Comparison of ENCODE assay signal across 17 cellular contexts in the genomic region with DNA sequence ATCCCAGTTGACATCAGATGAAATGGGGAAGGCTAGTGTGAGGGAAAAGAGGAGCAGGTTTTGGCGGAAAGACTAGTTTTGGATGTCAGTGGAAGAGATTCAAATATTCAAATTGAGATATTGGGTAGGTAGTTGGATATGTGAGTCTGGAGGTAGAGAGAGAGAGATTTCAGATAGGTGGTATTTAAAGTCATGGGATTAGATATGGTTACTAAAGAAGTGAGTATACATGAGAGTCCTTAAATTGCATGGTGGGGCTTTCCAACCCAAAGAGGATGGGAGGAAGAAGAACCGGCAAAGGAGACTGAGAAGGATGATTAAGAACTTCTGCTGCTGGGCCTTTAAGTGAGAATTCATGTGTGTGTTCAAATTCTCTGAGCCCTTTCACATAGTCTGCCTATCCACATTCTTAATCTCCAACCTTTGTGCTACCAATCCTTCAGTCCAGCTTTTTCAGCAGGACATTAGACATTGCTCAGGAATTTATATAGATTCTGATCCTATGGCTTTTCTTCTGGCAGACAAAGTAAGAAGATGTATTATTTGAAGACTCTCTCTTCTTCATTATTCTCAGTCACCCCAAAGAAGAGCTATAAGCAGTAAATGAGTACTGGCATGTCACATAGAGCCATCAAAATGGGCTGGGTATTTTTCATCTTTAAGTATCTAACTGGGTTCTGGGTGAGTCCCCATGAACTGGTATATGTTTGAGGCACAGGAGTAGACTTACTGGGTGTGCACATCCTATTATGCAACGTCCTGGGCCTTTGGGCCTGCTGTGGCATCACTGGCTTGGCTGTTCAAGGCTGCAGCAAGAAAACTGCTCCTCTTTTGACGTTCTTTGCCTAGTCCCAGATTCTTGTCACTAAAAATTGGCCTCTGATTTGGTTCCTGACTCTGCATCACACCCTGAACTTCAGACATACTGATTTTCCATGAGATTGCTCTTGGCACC. TPM values are rescaled to one million over a fixed set of nuclear protein-coding genes. Genes with fewer than 3 reads are reported as not detected.
DNase-seq lines count a peak whose midpoint lies in the region; ATAC-seq and TF ChIP-seq lines count a peak whose summit lies in the region.
"Had no signal": no experiment of that assay in that cellular context is flagged by ENCODE, and none has a peak within 500 bp of the region (broad histone marks: within the 10 kb centered on the region; RNA-seq: fewer than 3 reads in every experiment).

No MANE protein-coding gene starts in this region.

- no peak overlapping the region for H3K4me3 Mint-ChIP-seq in stimulated activated memory B cell treated with anti-CD40 and anti-IgM and Interleukin-4, amounts not matched to agents 10 μg/mL and 1 μg/mL and 100 μg/mL, for 72 hours
- H3K4me3 Mint-ChIP-seq: activated T-cell treated with anti-CD3 and anti-CD28 coated beads, Interleukin-2, amount 50 U/mL, for 72 hours; memory B cell had no signal

- peaks cover 23% of the 10 kb centered on the region for H3K79me1 ChIP-seq in mesenchymal stem cell (replicated peaks; ENCODE audit: low read length, poor library complexity, severe bottlenecking)

- H3K9me3 ChIP-seq in right atrium auricular region (no peaks in the 10 kb centered on the region), adrenal gland (replicated peaks in 1 of 3) (no peaks in the 10 kb centered on the region), mesenchymal stem cell (ENCODE audit: control insufficient read depth, low read length) (no peaks in the 10 kb centered on the region)
- H3K9me3 ChIP-seq: MG63, thyroid gland had no signal

- TF ChIP-seq POLR2A in adrenal gland (IDR thresholded peaks at IDR 0.05): no peak

- no peak overlapping the region for H3K4ac ChIP-seq in mesenchymal stem cell (ENCODE audit: low read depth in 1 of 2, low read length in 2 of 2)

- no peak overlapping the region for H3K4me2 ChIP-seq in mesenchymal stem cell (ENCODE audit: low read length, poor library complexity, severe bottlenecking)

- H3K27me3 Mint-ChIP-seq in stimulated activated memory B cell treated with anti-CD40 and anti-IgM and Interleukin-4, amounts not matched to agents 10 μg/mL and 1 μg/mL and 100 μg/mL, for 72 hours: no peaks in the 10 kb centered on the region
- H3K27me3 Mint-ChIP-seq: memory B cell had no signal

- no peak overlapping the region for H3K27ac ChIP-seq in right atrium auricular region
- H3K27ac ChIP-seq in adrenal gland: no peak overlapping the region
- H3K27ac ChIP-seq in mesenchymal stem cell (ENCODE audit: low read length, poor library complexity, severe bottlenecking): no peak overlapping the region
- H3K27ac ChIP-seq: thyroid gland had no signal

- TF ChIP-seq CTCF in right atrium auricular region (IDR thresholded peaks at IDR 0.05) (no peak), adrenal gland (IDR thresholded peaks at IDR 0.05) (no peak)

- no peak overlapping the region for H2BK12ac ChIP-seq in mesenchymal stem cell (ENCODE audit: low read length in 2 of 2)

- H3K23ac ChIP-seq in mesenchymal stem cell (ENCODE audit: low read length in 2 of 2): no peak overlapping the region

- no peak overlapping the region for H2BK5ac ChIP-seq in mesenchymal stem cell (ENCODE audit: low read depth, low read length, poor library complexity, severe bottlenecking)

- H3K14ac ChIP-seq in mesenchymal stem cell (ENCODE audit: low read length in 2 of 2): no peak overlapping the region

- ATAC-seq in left ventricle myocardium superior (peak; percentile 25), HG03039 (IDR thresholded peaks at IDR 0.05; ENCODE audit: unreplicated experiment) (peak; percentile 60), HG02981 (IDR thresholded peaks at IDR 0.05; ENCODE audit: unreplicated experiment) (no peak)
- peak; percentile 27 for ATAC-seq in stimulated activated memory B cell treated with anti-CD40 and anti-IgM and Interleukin-4, amounts not matched to agents 10 μg/mL and 1 μg/mL and 100 μg/mL, for 72 hours

- no peak overlapping the region for H2BK120ac ChIP-seq in mesenchymal stem cell (ENCODE audit: low read depth, low read length)

- DNase-seq in left ventricle myocardium superior: no peak
- no peak for DNase-seq in right atrium auricular region (ENCODE audit: low spot score)
- DNase-seq in adrenal gland: peak in 4 of 7 donors; percentile 20 to 64 (median 38)
- DNase-seq in mesenchymal stem cell: no peak
- DNase-seq in HCEC 1CT: no peak
- DNase-seq: activated CD4-positive, alpha-beta T cell treated with anti-CD3 and anti-CD28 coated beads for 48 hours; activated T-cell treated with anti-CD3 and anti-CD28 coated beads, Interleukin-2, amount 50 U/mL, for 72 hours; H7; MG63; NCI-H2081 treated with DMSO at 0.1 percent for 48 hours; NCI-H526 treated with DMSO at 0.1 percent for 48 hours; stimulated activated CD4-positive, alpha-beta T cell treated with anti-CD3 and anti-CD28 coated beads, Interleukin-1b, Interleukin-23, amount 100 ng/mL, for 48 hours; thyroid gland had no signal

- H3K36me3 Mint-ChIP-seq in stimulated activated memory B cell treated with anti-CD40 and anti-IgM and Interleukin-4, amounts not matched to agents 10 μg/mL and 1 μg/mL and 100 μg/mL, for 72 hours: peaks cover 9% of the 10 kb centered on the region

- no peak overlapping the region for H2AFZ ChIP-seq in mesenchymal stem cell (ENCODE audit: low read depth, low read length)

- no peaks in the 10 kb centered on the region for H3K27me3 ChIP-seq in right atrium auricular region
- H3K27me3 ChIP-seq in adrenal gland: no peaks in the 10 kb centered on the region
- no peaks in the 10 kb centered on the region for H3K27me3 ChIP-seq in mesenchymal stem cell (ENCODE audit: control insufficient read depth in 1 of 2, insufficient read depth in 1 of 2, low read length in 2 of 2)
- H3K27me3 ChIP-seq: MG63, thyroid gland had no signal

- no peak overlapping the region for H4K91ac ChIP-seq in mesenchymal stem cell (ENCODE audit: low read length)

- H2AK5ac ChIP-seq in mesenchymal stem cell (ENCODE audit: low read length, severe bottlenecking): no peak overlapping the region

- H3K4me1 Mint-ChIP-seq in stimulated activated memory B cell treated with anti-CD40 and anti-IgM and Interleukin-4, amounts not matched to agents 10 μg/mL and 1 μg/mL and 100 μg/mL, for 72 hours: peaks cover 18% of the 10 kb centered on the region
- H3K4me1 Mint-ChIP-seq: memory B cell had no signal

- H3K36me3 ChIP-seq in right atrium auricular region (no peaks in the 10 kb centered on the region), adrenal gland (replicated peaks in 1 of 2) (no peaks in the 10 kb centered on the region), mesenchymal stem cell (ENCODE audit: control insufficient read depth in 1 of 2, insufficient read depth in 2 of 2, low read depth in 1 of 2, low read length in 2 of 2) (no peaks in the 10 kb centered on the region)
- H3K36me3 ChIP-seq: MG63, thyroid gland had no signal

- no peak overlapping the region for H4K8ac ChIP-seq in mesenchymal stem cell (ENCODE audit: low read length)

- no peak overlapping the region for H3K27ac Mint-ChIP-seq in stimulated activated memory B cell treated with anti-CD40 and anti-IgM and Interleukin-4, amounts not matched to agents 10 μg/mL and 1 μg/mL and 100 μg/mL, for 72 hours
- H3K27ac Mint-ChIP-seq: activated T-cell treated with anti-CD3 and anti-CD28 coated beads, Interleukin-2, amount 50 U/mL, for 72 hours; memory B cell had no signal

- H3K9me3 Mint-ChIP-seq in stimulated activated memory B cell treated with anti-CD40 and anti-IgM and Interleukin-4, amounts not matched to agents 10 μg/mL and 1 μg/mL and 100 μg/mL, for 72 hours: peaks cover 5% of the 10 kb centered on the region
- H3K9me3 Mint-ChIP-seq: activated T-cell treated with anti-CD3 and anti-CD28 coated beads, Interleukin-2, amount 50 U/mL, for 72 hours; memory B cell had no signal

- H3K18ac ChIP-seq in mesenchymal stem cell (ENCODE audit: low read depth in 1 of 2, low read length in 2 of 2): no peak overlapping the region

- H2BK15ac ChIP-seq in mesenchymal stem cell (ENCODE audit: low read depth, poor library complexity, severe bottlenecking): no peak overlapping the region

- WGBS in adrenal gland, 4 donors: 62 to 68% (median 66%) methylated on average over 4 of the region's 4 CpGs
- 89% methylated on average over 3 of the region's 4 CpGs for WGBS in mesenchymal stem cell

- H3K4me3 ChIP-seq in right atrium auricular region (no peak overlapping the region), adrenal gland (no peak overlapping the region), mesenchymal stem cell (ENCODE audit: insufficient read depth in 1 of 2, low read depth in 1 of 2, low read length in 2 of 2) (no peak overlapping the region)
- H3K4me3 ChIP-seq: MG63, thyroid gland had no signal

- H3K9ac ChIP-seq in mesenchymal stem cell (ENCODE audit: low read length): no peak overlapping the region

- H3K4me1 ChIP-seq in right atrium auricular region (no peaks in the 10 kb centered on the region), adrenal gland (replicated peaks in 1 of 2) (no peaks in the 10 kb centered on the region), mesenchymal stem cell (ENCODE audit: control insufficient read depth, insufficient read depth, low read depth, low read length) (peaks cover 2% of the 10 kb centered on the region)
- H3K4me1 ChIP-seq: thyroid gland had no signal

- intact Hi-C loops in left ventricle myocardium superior (cut with micrococcal nuclease) (loop anchor here (5.0 kb wide), 2 partner anchors 55 to 130 kb away; no protein-coding TSS in a partner anchor), adrenal gland (cut with DNase I) (loop anchor here (5.0 to 10.0 kb wide), 2 partner anchors 52 to 130 kb away; no protein-coding TSS in a partner anchor)

RNA-seq across cellular contexts. Expression of a gene that starts 33.6 kb away (rescaled TPM):
- 31.4 TPM for total RNA-seq in left ventricle myocardium superior
- 10 to 100 TPM; 45.4 to 48.1 TPM for total RNA-seq in right atrium auricular region
- 10 to 100 TPM; 30.0 to 69.9 (median 36.7) TPM for total RNA-seq in adrenal gland
- 10 to 100 TPM; 15.7 to 58.6 (median 19.5) TPM for polyA plus RNA-seq in adrenal gland
- polyA plus RNA-seq in mesenchymal stem cell (2013, experiment 1 of 2): 23.8 TPM
- 24.5 TPM for polyA plus RNA-seq in mesenchymal stem cell (2013, experiment 2 of 2)

Comparison
In these comparisons a context has a peak if more than half of its experiments do, and no peak if none do; other contexts are left out.
1. DNase-seq: peak in adrenal gland (4 of 7); none in left ventricle myocardium superior (single experiment), right atrium auricular region (single experiment), mesenchymal stem cell (single experiment) and HCEC 1CT (single experiment).